ENCODE assay signal across 1 cellular context in the genomic region with DNA sequence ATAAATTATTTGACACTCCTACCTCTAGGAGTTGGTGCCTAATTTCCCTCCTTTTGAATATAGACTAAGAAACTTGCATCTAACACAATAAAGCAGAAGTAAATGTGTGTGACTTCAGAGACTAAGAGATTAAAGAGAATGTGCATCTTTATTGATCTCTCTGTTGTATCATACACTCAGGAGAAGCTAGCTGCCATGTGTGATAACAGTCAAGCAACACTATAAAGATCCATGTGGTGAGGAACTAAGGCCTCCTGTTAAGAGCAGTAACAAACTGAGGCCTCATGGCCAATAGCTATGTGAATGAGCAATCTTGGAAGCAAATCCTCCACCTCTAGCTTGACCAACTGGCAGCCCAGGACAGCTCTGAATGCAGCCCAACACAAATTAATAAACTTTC.
TF ChIP-seq lines count a peak whose summit lies in the region.

No MANE protein-coding gene starts in this region.

TF ChIP-seq in GM23338, 12 proteins besides CTCF, POLR2A, EP300 and RAD21 (continued from another document):
- TF ChIP-seq, protein P1, sequence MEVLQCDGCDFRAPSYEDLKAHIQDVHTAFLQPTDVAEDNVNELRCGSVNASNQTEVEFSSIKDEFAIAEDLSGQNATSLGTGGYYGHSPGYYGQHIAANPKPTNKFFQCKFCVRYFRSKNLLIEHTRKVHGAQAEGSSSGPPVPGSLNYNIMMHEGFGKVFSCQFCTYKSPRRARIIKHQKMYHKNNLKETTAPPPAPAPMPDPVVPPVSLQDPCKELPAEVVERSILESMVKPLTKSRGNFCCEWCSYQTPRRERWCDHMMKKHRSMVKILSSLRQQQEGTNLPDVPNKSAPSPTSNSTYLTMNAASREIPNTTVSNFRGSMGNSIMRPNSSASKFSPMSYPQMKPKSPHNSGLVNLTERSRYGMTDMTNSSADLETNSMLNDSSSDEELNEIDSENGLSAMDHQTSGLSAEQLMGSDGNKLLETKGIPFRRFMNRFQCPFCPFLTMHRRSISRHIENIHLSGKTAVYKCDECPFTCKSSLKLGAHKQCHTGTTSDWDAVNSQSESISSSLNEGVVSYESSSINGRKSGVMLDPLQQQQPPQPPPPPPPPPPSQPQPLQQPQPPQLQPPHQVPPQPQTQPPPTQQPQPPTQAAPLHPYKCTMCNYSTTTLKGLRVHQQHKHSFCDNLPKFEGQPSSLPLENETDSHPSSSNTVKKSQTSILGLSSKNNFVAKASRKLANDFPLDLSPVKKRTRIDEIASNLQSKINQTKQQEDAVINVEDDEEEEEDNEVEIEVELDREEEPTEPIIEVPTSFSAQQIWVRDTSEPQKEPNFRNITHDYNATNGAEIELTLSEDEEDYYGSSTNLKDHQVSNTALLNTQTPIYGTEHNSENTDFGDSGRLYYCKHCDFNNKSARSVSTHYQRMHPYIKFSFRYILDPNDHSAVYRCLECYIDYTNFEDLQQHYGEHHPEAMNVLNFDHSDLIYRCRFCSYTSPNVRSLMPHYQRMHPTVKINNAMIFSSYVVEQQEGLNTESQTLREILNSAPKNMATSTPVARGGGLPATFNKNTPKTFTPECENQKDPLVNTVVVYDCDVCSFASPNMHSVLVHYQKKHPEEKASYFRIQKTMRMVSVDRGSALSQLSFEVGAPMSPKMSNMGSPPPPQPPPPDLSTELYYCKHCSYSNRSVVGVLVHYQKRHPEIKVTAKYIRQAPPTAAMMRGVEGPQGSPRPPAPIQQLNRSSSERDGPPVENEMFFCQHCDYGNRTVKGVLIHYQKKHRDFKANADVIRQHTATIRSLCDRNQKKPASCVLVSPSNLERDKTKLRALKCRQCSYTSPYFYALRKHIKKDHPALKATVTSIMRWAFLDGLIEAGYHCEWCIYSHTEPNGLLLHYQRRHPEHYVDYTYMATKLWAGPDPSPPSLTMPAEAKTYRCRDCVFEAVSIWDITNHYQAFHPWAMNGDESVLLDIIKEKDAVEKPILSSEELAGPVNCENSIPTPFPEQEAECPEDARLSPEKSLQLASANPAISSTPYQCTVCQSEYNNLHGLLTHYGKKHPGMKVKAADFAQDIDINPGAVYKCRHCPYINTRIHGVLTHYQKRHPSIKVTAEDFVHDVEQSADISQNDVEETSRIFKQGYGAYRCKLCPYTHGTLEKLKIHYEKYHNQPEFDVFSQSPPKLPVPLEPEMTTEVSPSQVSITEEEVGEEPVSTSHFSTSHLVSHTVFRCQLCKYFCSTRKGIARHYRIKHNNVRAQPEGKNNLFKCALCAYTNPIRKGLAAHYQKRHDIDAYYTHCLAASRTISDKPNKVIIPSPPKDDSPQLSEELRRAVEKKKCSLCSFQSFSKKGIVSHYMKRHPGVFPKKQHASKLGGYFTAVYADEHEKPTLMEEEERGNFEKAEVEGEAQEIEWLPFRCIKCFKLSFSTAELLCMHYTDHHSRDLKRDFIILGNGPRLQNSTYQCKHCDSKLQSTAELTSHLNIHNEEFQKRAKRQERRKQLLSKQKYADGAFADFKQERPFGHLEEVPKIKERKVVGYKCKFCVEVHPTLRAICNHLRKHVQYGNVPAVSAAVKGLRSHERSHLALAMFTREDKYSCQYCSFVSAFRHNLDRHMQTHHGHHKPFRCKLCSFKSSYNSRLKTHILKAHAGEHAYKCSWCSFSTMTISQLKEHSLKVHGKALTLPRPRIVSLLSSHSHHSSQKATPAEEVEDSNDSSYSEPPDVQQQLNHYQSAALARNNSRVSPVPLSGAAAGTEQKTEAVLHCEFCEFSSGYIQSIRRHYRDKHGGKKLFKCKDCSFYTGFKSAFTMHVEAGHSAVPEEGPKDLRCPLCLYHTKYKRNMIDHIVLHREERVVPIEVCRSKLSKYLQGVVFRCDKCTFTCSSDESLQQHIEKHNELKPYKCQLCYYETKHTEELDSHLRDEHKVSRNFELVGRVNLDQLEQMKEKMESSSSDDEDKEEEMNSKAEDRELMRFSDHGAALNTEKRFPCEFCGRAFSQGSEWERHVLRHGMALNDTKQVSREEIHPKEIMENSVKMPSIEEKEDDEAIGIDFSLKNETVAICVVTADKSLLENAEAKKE (CRISPR knock-in tag; IDR thresholded peaks at IDR 0.05) = no peak
- TF ChIP-seq NANOG (IDR thresholded peaks at IDR 0.05; ENCODE audit: borderline replicate concordance) (no peak), STAT1 (IDR thresholded peaks at IDR 0.05; ENCODE audit: unreplicated experiment) (no peak), EZH2 (IDR thresholded peaks at IDR 0.05; ENCODE audit: low read depth, unreplicated experiment) (no peak), JUNB (IDR thresholded peaks at IDR 0.05; ENCODE audit: unreplicated experiment) (no peak), ZNF114 (CRISPR knock-in tag; IDR thresholded peaks at IDR 0.05) (no peak), EZH2phosphoT487 (IDR thresholded peaks at IDR 0.05; ENCODE audit: unreplicated experiment) (no peak), ZNF331 (CRISPR knock-in tag; IDR thresholded peaks at IDR 0.05; ENCODE audit: low read depth) (no peak), CREB1 (CRISPR knock-in tag; IDR thresholded peaks at IDR 0.05; ENCODE audit: low read depth) (no peak)
- TF ChIP-seq, protein P2, sequence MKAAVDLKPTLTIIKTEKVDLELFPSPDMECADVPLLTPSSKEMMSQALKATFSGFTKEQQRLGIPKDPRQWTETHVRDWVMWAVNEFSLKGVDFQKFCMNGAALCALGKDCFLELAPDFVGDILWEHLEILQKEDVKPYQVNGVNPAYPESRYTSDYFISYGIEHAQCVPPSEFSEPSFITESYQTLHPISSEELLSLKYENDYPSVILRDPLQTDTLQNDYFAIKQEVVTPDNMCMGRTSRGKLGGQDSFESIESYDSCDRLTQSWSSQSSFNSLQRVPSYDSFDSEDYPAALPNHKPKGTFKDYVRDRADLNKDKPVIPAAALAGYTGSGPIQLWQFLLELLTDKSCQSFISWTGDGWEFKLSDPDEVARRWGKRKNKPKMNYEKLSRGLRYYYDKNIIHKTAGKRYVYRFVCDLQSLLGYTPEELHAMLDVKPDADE (IDR thresholded peaks at IDR 0.05) = no peak
- TF ChIP-seq, protein P3, sequence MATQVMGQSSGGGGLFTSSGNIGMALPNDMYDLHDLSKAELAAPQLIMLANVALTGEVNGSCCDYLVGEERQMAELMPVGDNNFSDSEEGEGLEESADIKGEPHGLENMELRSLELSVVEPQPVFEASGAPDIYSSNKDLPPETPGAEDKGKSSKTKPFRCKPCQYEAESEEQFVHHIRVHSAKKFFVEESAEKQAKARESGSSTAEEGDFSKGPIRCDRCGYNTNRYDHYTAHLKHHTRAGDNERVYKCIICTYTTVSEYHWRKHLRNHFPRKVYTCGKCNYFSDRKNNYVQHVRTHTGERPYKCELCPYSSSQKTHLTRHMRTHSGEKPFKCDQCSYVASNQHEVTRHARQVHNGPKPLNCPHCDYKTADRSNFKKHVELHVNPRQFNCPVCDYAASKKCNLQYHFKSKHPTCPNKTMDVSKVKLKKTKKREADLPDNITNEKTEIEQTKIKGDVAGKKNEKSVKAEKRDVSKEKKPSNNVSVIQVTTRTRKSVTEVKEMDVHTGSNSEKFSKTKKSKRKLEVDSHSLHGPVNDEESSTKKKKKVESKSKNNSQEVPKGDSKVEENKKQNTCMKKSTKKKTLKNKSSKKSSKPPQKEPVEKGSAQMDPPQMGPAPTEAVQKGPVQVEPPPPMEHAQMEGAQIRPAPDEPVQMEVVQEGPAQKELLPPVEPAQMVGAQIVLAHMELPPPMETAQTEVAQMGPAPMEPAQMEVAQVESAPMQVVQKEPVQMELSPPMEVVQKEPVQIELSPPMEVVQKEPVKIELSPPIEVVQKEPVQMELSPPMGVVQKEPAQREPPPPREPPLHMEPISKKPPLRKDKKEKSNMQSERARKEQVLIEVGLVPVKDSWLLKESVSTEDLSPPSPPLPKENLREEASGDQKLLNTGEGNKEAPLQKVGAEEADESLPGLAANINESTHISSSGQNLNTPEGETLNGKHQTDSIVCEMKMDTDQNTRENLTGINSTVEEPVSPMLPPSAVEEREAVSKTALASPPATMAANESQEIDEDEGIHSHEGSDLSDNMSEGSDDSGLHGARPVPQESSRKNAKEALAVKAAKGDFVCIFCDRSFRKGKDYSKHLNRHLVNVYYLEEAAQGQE (IDR thresholded peaks at IDR 0.05; ENCODE audit: unreplicated experiment) = no peak
